ENCODE assay signal across 24 cellular contexts in the genomic region with DNA sequence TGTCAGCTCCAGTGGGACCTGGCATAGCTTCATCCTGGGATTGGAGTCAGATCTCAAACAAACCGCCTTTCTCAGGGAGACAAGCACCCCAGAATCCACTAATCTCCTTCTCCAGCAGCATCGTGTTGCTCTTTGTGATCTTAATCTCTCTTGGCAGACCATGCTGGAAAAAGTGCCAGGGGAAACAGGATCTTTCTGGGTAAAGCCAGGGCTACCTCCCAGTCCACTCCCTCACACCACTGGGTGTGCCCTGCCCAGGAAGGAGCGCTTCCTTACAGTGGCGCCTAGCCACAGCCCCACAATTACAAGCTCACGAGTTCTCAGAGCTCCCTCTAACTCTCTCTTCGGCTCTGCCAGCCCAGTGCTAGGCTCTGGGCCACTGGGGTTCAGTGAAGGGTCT. TPM values are rescaled to one million over a fixed set of nuclear protein-coding genes. Genes with fewer than 3 reads are reported as not detected.
DNase-seq lines count a peak whose midpoint lies in the region; TF ChIP-seq lines count a peak whose summit lies in the region.
"Had no signal": no experiment of that assay in that cellular context is flagged by ENCODE, and none has a peak within 500 bp of the region (broad histone marks: within the 10 kb centered on the region; RNA-seq: fewer than 3 reads in every experiment).

No MANE protein-coding gene starts in this region.

- no peak overlapping the region for H3K9ac ChIP-seq in GM23248
- no peak overlapping the region for H3K9ac ChIP-seq in colonic mucosa (ENCODE audit: low read depth in 2 of 2, low read length in 2 of 2)
- H3K9ac ChIP-seq: parathyroid adenoma had no signal

- no peaks in the 10 kb centered on the region for H4K20me1 ChIP-seq in GM23248 (ENCODE audit: insufficient read depth)

- no peak overlapping the region for H3K27ac ChIP-seq in GM23248
- H3K27ac ChIP-seq in colonic mucosa, result no peak overlapping the region
- peak overlapping the region in 1 of 2 donors; percentile 66 for H3K27ac ChIP-seq in prostate gland
- H3K27ac ChIP-seq: dorsolateral prefrontal cortex, parathyroid adenoma, Peyer's patch, SJCRH30, suprapubic skin, uterus had no signal

- H3K9me2 ChIP-seq in GM23248 (ENCODE audit: insufficient read depth), result no peaks in the 10 kb centered on the region

- WGBS in GM23248 (ENCODE audit: low coverage in 1 of 2, low lambda C conversion rate in 2 of 2, missing lambda C conversion rate in 2 of 2), 2 experiments, result 27% methylated on average over 6 of the region's 6 CpGs
- 32% methylated on average over 6 of the region's 6 CpGs for WGBS in prostate gland

- H3K4me3 ChIP-seq in GM23248 (no peak overlapping the region), colonic mucosa (no peak overlapping the region), prostate gland (no peak overlapping the region)
- H3K4me3 ChIP-seq: dorsolateral prefrontal cortex, Peyer's patch, SJCRH30, suprapubic skin, uterus had no signal

- TF ChIP-seq POLR2A in prostate gland (IDR thresholded peaks at IDR 0.05), result no peak

- no peak overlapping the region for H3K4me2 ChIP-seq in GM23248 (ENCODE audit: unreplicated experiment)

- intact Hi-C loops in colonic mucosa (cut with DNase I) (no loop called here), prostate gland (cut with DNase I) (no loop called here)

- in situ Hi-C loops in GM23248 (cut with MboI), result no loop called here

- H3K27me3 ChIP-seq in GM23248 (replicated peaks; ENCODE audit: insufficient read depth) (no peaks in the 10 kb centered on the region; the same call in 1 of the 2 replicates), colonic mucosa (no peaks in the 10 kb centered on the region), prostate gland (replicated peaks; ENCODE audit: insufficient read depth) (no peaks in the 10 kb centered on the region)
- H3K27me3 ChIP-seq: dorsolateral prefrontal cortex, Peyer's patch, SJCRH30, suprapubic skin, uterus had no signal

- no peak for TF ChIP-seq CTCF in colonic mucosa (IDR thresholded peaks at IDR 0.05)
- no peak for TF ChIP-seq CTCF in prostate gland (IDR thresholded peaks at IDR 0.05)

- no peaks in the 10 kb centered on the region for H3K79me2 ChIP-seq in GM23248 (ENCODE audit: insufficient read depth)
- H3K79me2 ChIP-seq: parathyroid adenoma had no signal

- H3K36me3 ChIP-seq in GM23248 (ENCODE audit: low read depth), result no peaks in the 10 kb centered on the region
- no peaks in the 10 kb centered on the region for H3K36me3 ChIP-seq in colonic mucosa
- no peaks in the 10 kb centered on the region for H3K36me3 ChIP-seq in prostate gland
- H3K36me3 ChIP-seq: Peyer's patch, SJCRH30, suprapubic skin, uterus had no signal

- H3K9me3 ChIP-seq in GM23248 (ENCODE audit: low read depth) (no peaks in the 10 kb centered on the region), colonic mucosa (no peaks in the 10 kb centered on the region), prostate gland (no peaks in the 10 kb centered on the region)
- H3K9me3 ChIP-seq: Peyer's patch, suprapubic skin, uterus had no signal

- DNase-seq in GM23248 (peak; percentile 19), M059J (ENCODE audit: low read depth) (peak; percentile 48), colonic mucosa (peak; percentile 49), prostate gland (ENCODE audit: low spot score) (peak; percentile 89), hypothalamus (lab: John Stamatoyannopoulos, UW) (no peak)
- no peak for DNase-seq in activated T-cell treated with anti-CD3 and anti-CD28 coated beads, Interleukin-2, amount 50 U/mL, for 48 hours
- DNase-seq in activated CD4-positive, alpha-beta T cell treated with anti-CD3 and anti-CD28 coated beads for 48 hours, result no peak
- DNase-seq: activated CD4-positive, alpha-beta T cell treated with anti-CD3 and anti-CD28 coated beads, Interleukin-2, amount 50 U/mL, for 48 hours; activated CD8-positive, alpha-beta memory T cell treated with anti-CD3 and anti-CD28 coated beads, Interleukin-2, amount 50 U/mL, for 4 hours; activated gamma-delta T cell; CD4-positive, CD25-positive, alpha-beta regulatory T cell; dorsolateral prefrontal cortex; KBM-7; NCI-H146; NCI-H510A; NK-92 treated with Interleukin-12 subunit alpha and Interleukin-12 subunit beta, amount 100 ng/mL, for 24 hours; Peyer's patch; SJCRH30; stimulated activated CD4-positive, alpha-beta T cell treated with anti-CD3 and anti-CD28 coated beads, Interleukin-4, amount 100 ng/mL, for 4 hours; stimulated activated naive B cell treated with anti-CD40 and anti-IgM and Interleukin-4, amounts not matched to agents 10 μg/mL and 1 μg/mL and 100 μg/mL, for 72 hours; T1000; uterus had no signal

- no peaks in the 10 kb centered on the region for H3F3A ChIP-seq in GM23248 (ENCODE audit: insufficient read depth)

- no peak overlapping the region for H2AFZ ChIP-seq in GM23248
- H2AFZ ChIP-seq: parathyroid adenoma had no signal

- no peaks in the 10 kb centered on the region for H3K4me1 ChIP-seq in GM23248 (ENCODE audit: insufficient read depth)
- H3K4me1 ChIP-seq in colonic mucosa, result no peaks in the 10 kb centered on the region
- H3K4me1 ChIP-seq in prostate gland (replicated peaks), result peaks cover 15% of the 10 kb centered on the region
- H3K4me1 ChIP-seq: Peyer's patch had no signal

RNA-seq across cellular contexts. Expression of gene RPLP1, which starts 32.2 kb away (rescaled TPM):
- total RNA-seq in GM23248 (2014; rRNA removed; shearing (Covaris generic)), result 167 and 172 TPM in 2 replicates
- polyA plus RNA-seq in GM23248 (2016; fragmentation: Nextera tagmentation; extraction: Ambion mirVana), result 952 and 963 TPM in 2 replicates
- 39.1 and 86.1 TPM in 2 replicates for total RNA-seq in M059J (2014; rRNA removed; shearing (Covaris generic))
- total RNA-seq in colonic mucosa (1,000 to 10,000 TPM; 1,531 to 1,739 TPM), prostate gland (100 to 1,000 TPM; 593 to 930 TPM)

Comparison
In these comparisons a context has a peak if more than half of its experiments do, and no peak if none do; other contexts are left out.
1. DNase-seq: peak in GM23248 (single experiment), M059J (single experiment), colonic mucosa (single experiment) and prostate gland (single experiment); none in activated T-cell treated with anti-CD3 and anti-CD28 coated beads, Interleukin-2, amount 50 U/mL, for 48 hours (0 of 2), activated CD4-positive, alpha-beta T cell treated with anti-CD3 and anti-CD28 coated beads for 48 hours (single experiment) and hypothalamus (0 of 51).